Comparison of ENCODE assay signal across 14 cellular contexts in genomic region chr18:64982414-64983096, GRCh38.
DNase-seq lines count a peak whose midpoint lies in the region; TF ChIP-seq lines count a peak whose summit lies in the region.
"Had no signal": no experiment of that assay in that cellular context is flagged by ENCODE, and none has a peak within 500 bp of the region (broad histone marks: within the 10 kb centered on the region; RNA-seq: fewer than 3 reads in every experiment).

No MANE protein-coding gene starts in this region.

- H3K79me2 ChIP-seq in OCI-LY3 (ENCODE audit: low read length) (no peaks in the 10 kb centered on the region), hepatocyte (no peaks in the 10 kb centered on the region), parathyroid adenoma (no peaks in the 10 kb centered on the region), mesendoderm (ENCODE audit: control insufficient read depth, insufficient read depth, low read length) (no peaks in the 10 kb centered on the region)

- H3K36me3 ChIP-seq in OCI-LY3 (replicated peaks; ENCODE audit: low read depth, low read length) = no peaks in the 10 kb centered on the region
- H3K36me3 ChIP-seq in hepatocyte (replicated peaks; ENCODE audit: insufficient read depth, low read depth) = no peaks in the 10 kb centered on the region
- no peaks in the 10 kb centered on the region for H3K36me3 ChIP-seq in parathyroid adenoma (ENCODE audit: control insufficient read depth, insufficient read depth, low read length)
- no peaks in the 10 kb centered on the region for H3K36me3 ChIP-seq in mesendoderm (ENCODE audit: control insufficient read depth, insufficient read depth, low read length)
- H3K36me3 ChIP-seq in CD8-positive, alpha-beta memory T cell (ENCODE audit: insufficient read depth, low read length) = no peaks in the 10 kb centered on the region

- H2BK5ac ChIP-seq in mesendoderm (ENCODE audit: low read length) = no peak overlapping the region

- H4K8ac ChIP-seq in mesendoderm (ENCODE audit: low read depth, low read length) = no peak overlapping the region

- H3K27ac ChIP-seq in OCI-LY3 (ENCODE audit: low read length) (no peak overlapping the region), hepatocyte (no peak overlapping the region), parathyroid adenoma (no peak overlapping the region), mesendoderm (ENCODE audit: low read depth, low read length) (no peak overlapping the region)
- no peak overlapping the region for H3K27ac ChIP-seq in CD8-positive, alpha-beta memory T cell (ENCODE audit: low read depth, low read length)
- H3K27ac ChIP-seq: SK-N-MC had no signal

- CTCF ChIA-PET in CD8-positive, alpha-beta memory T cell (lab: Charles Lee) = no interaction called here

- no peak overlapping the region for H2BK15ac ChIP-seq in mesendoderm (replicated peaks; ENCODE audit: low read depth)

- H4K5ac ChIP-seq in mesendoderm (ENCODE audit: low read length) = no peak overlapping the region

- H3K9me2 ChIP-seq in hepatocyte (replicated peaks; ENCODE audit: insufficient read depth) = no peaks in the 10 kb centered on the region

- POLR2A ChIA-PET in CD8-positive, alpha-beta memory T cell (lab: Charles Lee) = no interaction called here

- DNase-seq in DMS53 (lab: John Stamatoyannopoulos, UW) = peak; percentile 69
- DNase-seq in hepatocyte (ENCODE audit: low spot score) = peak; percentile 11
- no peak for DNase-seq in nucleus accumbens (lab: John Stamatoyannopoulos, UW)
- DNase-seq in mesendoderm = no peak
- no peak for DNase-seq in CD8-positive, alpha-beta memory T cell
- DNase-seq: ACHN; AML-193; CD4-positive, CD25-positive, alpha-beta regulatory T cell; GF-D8; NCI-H187; NCI-H345 had no signal

- peak overlapping the region; percentile 63 for H2AFZ ChIP-seq in OCI-LY3 (ENCODE audit: low read depth, low read length)
- H2AFZ ChIP-seq in hepatocyte = peak overlapping the region; percentile 18
- peak overlapping the region; percentile 14 for H2AFZ ChIP-seq in parathyroid adenoma

- H3K36me3 Mint-ChIP-seq in CD8-positive, alpha-beta memory T cell = no peaks in the 10 kb centered on the region
- H3K36me3 Mint-ChIP-seq: CD4-positive, CD25-positive, alpha-beta regulatory T cell had no signal

- H3K4me1 Mint-ChIP-seq in CD8-positive, alpha-beta memory T cell = no peaks in the 10 kb centered on the region
- H3K4me1 Mint-ChIP-seq: CD4-positive, CD25-positive, alpha-beta regulatory T cell had no signal

- 29% methylated on average over 2 of the region's 2 CpGs for WGBS in hepatocyte (ENCODE audit: low lambda C conversion rate, missing lambda C conversion rate)
- no CpG with 5 or more reads among the region's 2 CpGs for WGBS in mesendoderm (ENCODE audit: extremely low coverage, insufficient coverage, low lambda C conversion rate)

- H3K23ac ChIP-seq in mesendoderm (ENCODE audit: low read length) = no peak overlapping the region

- peaks cover 0 to 14% (median 11%) of the 10 kb centered on the region in 5 donors for H3K9me3 Mint-ChIP-seq in CD8-positive, alpha-beta memory T cell

- no peak overlapping the region for H2BK120ac ChIP-seq in mesendoderm (ENCODE audit: low read depth, low read length)

- no peaks in the 10 kb centered on the region for H3K79me1 ChIP-seq in mesendoderm (ENCODE audit: low read length)

- no peak for TF ChIP-seq CTCF in OCI-LY3 (IDR thresholded peaks at IDR 0.05; ENCODE audit: low read depth, low read length)
- TF ChIP-seq CTCF in hepatocyte (IDR thresholded peaks at IDR 0.05; ENCODE audit: poor library complexity) = no peak
- no peak for TF ChIP-seq CTCF in parathyroid adenoma (IDR thresholded peaks at IDR 0.05)

- no peak overlapping the region for H3K4me3 Mint-ChIP-seq in CD8-positive, alpha-beta memory T cell
- H3K4me3 Mint-ChIP-seq: CD4-positive, CD25-positive, alpha-beta regulatory T cell had no signal

- H3K27me3 ChIP-seq in OCI-LY3 (ENCODE audit: low read depth, low read length) (no peaks in the 10 kb centered on the region), hepatocyte (no peaks in the 10 kb centered on the region), parathyroid adenoma (ENCODE audit: control insufficient read depth, insufficient read depth, low read length) (no peaks in the 10 kb centered on the region), mesendoderm (ENCODE audit: insufficient read depth, low read length, poor library complexity) (no peaks in the 10 kb centered on the region)
- H3K27me3 ChIP-seq in CD8-positive, alpha-beta memory T cell (ENCODE audit: insufficient read depth, low read length, poor library complexity, severe bottlenecking) = no peaks in the 10 kb centered on the region

- H4K20me1 ChIP-seq in OCI-LY3 (ENCODE audit: insufficient read depth, low read length) = no peaks in the 10 kb centered on the region
- H4K20me1 ChIP-seq in hepatocyte (ENCODE audit: insufficient read depth, poor library complexity, severe bottlenecking) = no peaks in the 10 kb centered on the region

- no peak overlapping the region for H3K4ac ChIP-seq in mesendoderm (ENCODE audit: low read depth, low read length)

- no peak overlapping the region for H3K4me2 ChIP-seq in OCI-LY3 (ENCODE audit: low read length)
- peak overlapping the region; percentile 4 for H3K4me2 ChIP-seq in hepatocyte
- no peak overlapping the region for H3K4me2 ChIP-seq in parathyroid adenoma (ENCODE audit: low read length)
- H3K4me2 ChIP-seq in mesendoderm (ENCODE audit: low read length) = no peak overlapping the region

- H3K27ac Mint-ChIP-seq in CD8-positive, alpha-beta memory T cell = no peak overlapping the region
- H3K27ac Mint-ChIP-seq: CD4-positive, CD25-positive, alpha-beta regulatory T cell had no signal

- no peak overlapping the region for H3K9ac ChIP-seq in OCI-LY3 (ENCODE audit: low read length)
- H3K9ac ChIP-seq in parathyroid adenoma = no peak overlapping the region
- no peak overlapping the region for H3K9ac ChIP-seq in mesendoderm (ENCODE audit: low read length)

- H3K9me3 ChIP-seq in OCI-LY3 (ENCODE audit: insufficient read depth, low read length) = no peaks in the 10 kb centered on the region
- H3K9me3 ChIP-seq in hepatocyte (ENCODE audit: low read depth) = no peaks in the 10 kb centered on the region
- no peaks in the 10 kb centered on the region for H3K9me3 ChIP-seq in parathyroid adenoma (ENCODE audit: control insufficient read depth, low read length)
- no peaks in the 10 kb centered on the region for H3K9me3 ChIP-seq in CD8-positive, alpha-beta memory T cell (ENCODE audit: low read length)

- H3K56ac ChIP-seq in mesendoderm (ENCODE audit: low read length) = no peak overlapping the region

- H2AK5ac ChIP-seq in mesendoderm (ENCODE audit: low read length) = no peak overlapping the region

- H3K4me1 ChIP-seq in OCI-LY3 (ENCODE audit: low read length) (no peaks in the 10 kb centered on the region), hepatocyte (ENCODE audit: insufficient read depth) (peaks cover 9% of the 10 kb centered on the region), parathyroid adenoma (no peaks in the 10 kb centered on the region), mesendoderm (ENCODE audit: control insufficient read depth, low read depth, low read length) (no peaks in the 10 kb centered on the region)
- H3K4me1 ChIP-seq in CD8-positive, alpha-beta memory T cell (ENCODE audit: insufficient read depth, low read length) = no peaks in the 10 kb centered on the region

- H3K4me3 ChIP-seq in OCI-LY3 (ENCODE audit: low read length) (no peak overlapping the region), hepatocyte (no peak overlapping the region), parathyroid adenoma (ENCODE audit: low read depth, low read length) (no peak overlapping the region), mesendoderm (ENCODE audit: low read length) (no peak overlapping the region)
- no peak overlapping the region for H3K4me3 ChIP-seq in CD8-positive, alpha-beta memory T cell (ENCODE audit: low read length)
- H3K4me3 ChIP-seq: SK-N-MC had no signal

- H3K18ac ChIP-seq in mesendoderm (ENCODE audit: low read length) = no peak overlapping the region

- H3K27me3 Mint-ChIP-seq in CD8-positive, alpha-beta memory T cell = no peaks in the 10 kb centered on the region
- H3K27me3 Mint-ChIP-seq: CD4-positive, CD25-positive, alpha-beta regulatory T cell had no signal

Comparison
In these comparisons a context has a peak if more than half of its experiments do, and no peak if none do; other contexts are left out.
1. DNase-seq: peak in DMS53 (single experiment) and hepatocyte (single experiment); none in nucleus accumbens (0 of 56), mesendoderm (single experiment) and CD8-positive, alpha-beta memory T cell (0 of 5).
2. Peak in every context shown above with its lines, with median percentiles within 50 percentile points of each other: H2AFZ ChIP-seq.